ENCODE assay signal across 9 cellular contexts in genomic region chr2:75787532-75788132, GRCh38.
DNase-seq lines count a peak whose midpoint lies in the region; ATAC-seq, FAIRE-seq and TF ChIP-seq lines count a peak whose summit lies in the region.
"Had no signal": no experiment of that assay in that cellular context is flagged by ENCODE, and none has a peak within 500 bp of the region (broad histone marks: within the 10 kb centered on the region; RNA-seq: fewer than 3 reads in every experiment).

No MANE protein-coding gene starts in this region.

- H3K36me3 Mint-ChIP-seq in stimulated activated naive B cell treated with anti-CD40 and anti-IgM and Interleukin-4, amounts not matched to agents 10 μg/mL and 1 μg/mL and 100 μg/mL, for 72 hours: no peaks in the 10 kb centered on the region

- peaks cover 7% of the 10 kb centered on the region for H3K4me1 ChIP-seq in KMS-11 (ENCODE audit: low read depth, poor library complexity, severe bottlenecking)
- H3K4me1 ChIP-seq in RWPE2 (ENCODE audit: insufficient read depth, poor library complexity, severe bottlenecking): peaks cover 15% of the 10 kb centered on the region

- ATAC-seq in RWPE2 (ENCODE audit: low read depth): no peak
- peak; percentile 33 to 36 for ATAC-seq in stimulated activated naive B cell treated with anti-CD40 and anti-IgM and Interleukin-4, amounts not matched to agents 10 μg/mL and 1 μg/mL and 100 μg/mL, for 72 hours (replicated peaks)
- ATAC-seq in GM19463 (IDR thresholded peaks at IDR 0.05; ENCODE audit: unreplicated experiment): no peak
- no peak for ATAC-seq in HG03457 (IDR thresholded peaks at IDR 0.05; ENCODE audit: unreplicated experiment)

- H3K4me3 ChIP-seq in KMS-11 (IDR thresholded peaks at IDR 0.05; ENCODE audit: insufficient read depth, low read depth, low read length) (no peak overlapping the region), RWPE2 (ENCODE audit: severe bottlenecking) (no peak overlapping the region), foreskin fibroblast (ENCODE audit: low read depth in 1 of 2, low read length in 2 of 2) (no peak overlapping the region)

- no peaks in the 10 kb centered on the region for H4K20me1 ChIP-seq in KMS-11 (ENCODE audit: insufficient read depth)

- peak overlapping the region; percentile 57 for H2AFZ ChIP-seq in KMS-11 (ENCODE audit: low read depth)

- H3K27me3 ChIP-seq in KMS-11 (ENCODE audit: insufficient read depth, low read depth) (no peaks in the 10 kb centered on the region), RWPE2 (ENCODE audit: insufficient read depth, poor library complexity, severe bottlenecking) (no peaks in the 10 kb centered on the region)

- no peak overlapping the region for H3K27ac ChIP-seq in KMS-11
- no peak overlapping the region for H3K27ac ChIP-seq in RWPE2 (ENCODE audit: poor library complexity, severe bottlenecking)

- no peak overlapping the region for H3K4me2 ChIP-seq in KMS-11

- H3K9me3 ChIP-seq in RWPE2 (ENCODE audit: severe bottlenecking): no peaks in the 10 kb centered on the region

- H3K27ac Mint-ChIP-seq in stimulated activated naive B cell treated with anti-CD40 and anti-IgM and Interleukin-4, amounts not matched to agents 10 μg/mL and 1 μg/mL and 100 μg/mL, for 72 hours: no peak overlapping the region
- H3K27ac Mint-ChIP-seq: dendritic cell treated with granulocyte-macrophage colony-stimulating factor and Interleukin-4, amounts not matched to agents 40 ng/mL and 50 ng/mL, for 4 days had no signal

- H3K4me1 Mint-ChIP-seq in stimulated activated naive B cell treated with anti-CD40 and anti-IgM and Interleukin-4, amounts not matched to agents 10 μg/mL and 1 μg/mL and 100 μg/mL, for 72 hours: peaks cover 1 to 6% of the 10 kb centered on the region in 2 donors

- peak; percentile 49 for FAIRE-seq in GM18507 (lab: Jason Lieb, UNC)

- TF ChIP-seq CTCF in KMS-11 (conservative IDR thresholded peaks at IDR 0.05; ENCODE audit: low read depth, low read length) (peak; percentile 80), RWPE2 (IDR thresholded peaks at IDR 0.05; ENCODE audit: poor library complexity, severe bottlenecking) (peak; percentile 77), foreskin fibroblast (IDR thresholded peaks at IDR 0.05; ENCODE audit: low read depth, low read length) (peak; percentile 41)

- no peaks in the 10 kb centered on the region for H3K9me3 Mint-ChIP-seq in stimulated activated naive B cell treated with anti-CD40 and anti-IgM and Interleukin-4, amounts not matched to agents 10 μg/mL and 1 μg/mL and 100 μg/mL, for 72 hours
- H3K9me3 Mint-ChIP-seq: dendritic cell treated with granulocyte-macrophage colony-stimulating factor and Interleukin-4, amounts not matched to agents 40 ng/mL and 50 ng/mL, for 4 days had no signal

- peaks cover 13 to 20% of the 10 kb centered on the region in 2 donors for H3K27me3 Mint-ChIP-seq in stimulated activated naive B cell treated with anti-CD40 and anti-IgM and Interleukin-4, amounts not matched to agents 10 μg/mL and 1 μg/mL and 100 μg/mL, for 72 hours
- H3K27me3 Mint-ChIP-seq: dendritic cell treated with granulocyte-macrophage colony-stimulating factor and Interleukin-4, amounts not matched to agents 40 ng/mL and 50 ng/mL, for 4 days had no signal

- no peak overlapping the region for H3K4me3 Mint-ChIP-seq in stimulated activated naive B cell treated with anti-CD40 and anti-IgM and Interleukin-4, amounts not matched to agents 10 μg/mL and 1 μg/mL and 100 μg/mL, for 72 hours
- H3K4me3 Mint-ChIP-seq: dendritic cell treated with granulocyte-macrophage colony-stimulating factor and Interleukin-4, amounts not matched to agents 40 ng/mL and 50 ng/mL, for 4 days had no signal

- no peaks in the 10 kb centered on the region for H3K79me2 ChIP-seq in KMS-11 (ENCODE audit: insufficient read depth, low read depth)

- no peak overlapping the region for H3K9ac ChIP-seq in KMS-11

- DNase-seq in AG08395 (ENCODE audit: low spot score) (peak; percentile 22), GM18507 (ENCODE audit: extremely low spot score, insufficient read length, low read depth) (no peak), RWPE2 (ENCODE audit: low spot score) (no peak), foreskin fibroblast (peak; percentile 3 to 38)
- no peak for DNase-seq in stimulated activated naive B cell treated with anti-CD40 and anti-IgM and Interleukin-4, amounts not matched to agents 10 μg/mL and 1 μg/mL and 100 μg/mL, for 72 hours

- no peaks in the 10 kb centered on the region for H3K36me3 ChIP-seq in KMS-11 (ENCODE audit: insufficient read depth)
- H3K36me3 ChIP-seq in RWPE2 (ENCODE audit: low read depth): no peaks in the 10 kb centered on the region

Comparison
In these comparisons a context has a peak if more than half of its experiments do, and no peak if none do; other contexts are left out.
1. DNase-seq: peak in AG08395 (single experiment) and foreskin fibroblast (2 of 2); none in GM18507 (single experiment), RWPE2 (single experiment) and stimulated activated naive B cell treated with anti-CD40 and anti-IgM and Interleukin-4, amounts not matched to agents 10 μg/mL and 1 μg/mL and 100 μg/mL, for 72 hours (single experiment).
2. ATAC-seq: peak in stimulated activated naive B cell treated with anti-CD40 and anti-IgM and Interleukin-4, amounts not matched to agents 10 μg/mL and 1 μg/mL and 100 μg/mL, for 72 hours (2 of 2); none in RWPE2 (single experiment), GM19463 (single experiment) and HG03457 (single experiment).
3. Peak in every context shown above with its lines, with median percentiles within 50 percentile points of each other: CTCF ChIP-seq.